ENCODE assay signal across 27 cellular contexts in genomic region chr7:29604052-29604451, GRCh38. TPM values are rescaled to one million over a fixed set of nuclear protein-coding genes. Genes with fewer than 3 reads are reported as not detected.
"Had no signal": no experiment of that assay in that cellular context is flagged by ENCODE, and none has a peak within 500 bp of the region (broad histone marks: within the 10 kb centered on the region; RNA-seq: fewer than 3 reads in every experiment).

No MANE protein-coding gene starts in this region.

- H3K9me3 ChIP-seq: esophagus squamous epithelium, gastrocnemius medialis, heart right ventricle, left lung, lower lobe of right lung, mucosa of descending colon had no signal

- H3K4me1 Mint-ChIP-seq: naive B cell had no signal

- H3K4me3 Mint-ChIP-seq: dendritic cell treated with granulocyte-macrophage colony-stimulating factor and Interleukin-4, amounts not matched to agents 40 ng/mL and 50 ng/mL, for 4 days; effector memory CD8-positive, alpha-beta T cell; endodermal cell; mesothelial cell of epicardium; naive B cell had no signal

- H3K27ac ChIP-seq: epithelial cell of prostate, esophagus squamous epithelium, gastrocnemius medialis, heart right ventricle, left lung, lower lobe of right lung had no signal

- H3K27ac Mint-ChIP-seq: dendritic cell treated with granulocyte-macrophage colony-stimulating factor and Interleukin-4, amounts not matched to agents 40 ng/mL and 50 ng/mL, for 4 days; effector memory CD8-positive, alpha-beta T cell; endodermal cell; mesothelial cell of epicardium; naive B cell had no signal

- H3K9me3 Mint-ChIP-seq: dendritic cell treated with granulocyte-macrophage colony-stimulating factor and Interleukin-4, amounts not matched to agents 40 ng/mL and 50 ng/mL, for 4 days; endodermal cell had no signal

- H3K4me3 ChIP-seq: esophagus squamous epithelium, gastrocnemius medialis, heart right ventricle, left lung, lower lobe of right lung, mucosa of descending colon had no signal

- DNase-seq: cortex of kidney; effector CD8-positive, alpha-beta T cell; effector memory CD8-positive, alpha-beta T cell; endodermal cell; erythroblast; esophagus squamous epithelium; foreskin fibroblast; foreskin melanocyte; gastrocnemius medialis; glutamatergic neuron; head of caudate nucleus; heart right ventricle; hippocampal formation; left cardiac atrium; left lung; left ventricle myocardium superior; lower lobe of right lung; mesenchymal stem cell; mucosa of descending colon; naive B cell had no signal

- H3K36me3 Mint-ChIP-seq: mesothelial cell of epicardium had no signal

- ATAC-seq: effector memory CD8-positive, alpha-beta T cell; esophagus mucosa; gastrocnemius medialis; heart right ventricle; left cardiac atrium; left lung; left ventricle myocardium superior; lower lobe of right lung; mucosa of descending colon had no signal

- H3K27me3 ChIP-seq: esophagus squamous epithelium, gastrocnemius medialis had no signal

- H3K36me3 ChIP-seq: esophagus squamous epithelium, gastrocnemius medialis, heart right ventricle, left lung, lower lobe of right lung had no signal

- H3K4me1 ChIP-seq: gastrocnemius medialis, left lung had no signal

- FAIRE-seq: keratinocyte had no signal

RNA-seq across cellular contexts. Expression of gene PRR15, which starts 40.4 kb away (rescaled TPM):
- total RNA-seq: lung microvascular endothelial cell, myocyte had no signal
